In genomic region chr7:106083717-106084116, GRCh38 we compare ENCODE assay signal across 1 cellular context.
TF ChIP-seq lines count a peak whose summit lies in the region.

No MANE protein-coding gene starts in this region.

TF ChIP-seq in WTC11, 78 proteins besides CTCF, POLR2A, EP300 and RAD21 (continued from another document):
- TF ChIP-seq, protein P1, sequence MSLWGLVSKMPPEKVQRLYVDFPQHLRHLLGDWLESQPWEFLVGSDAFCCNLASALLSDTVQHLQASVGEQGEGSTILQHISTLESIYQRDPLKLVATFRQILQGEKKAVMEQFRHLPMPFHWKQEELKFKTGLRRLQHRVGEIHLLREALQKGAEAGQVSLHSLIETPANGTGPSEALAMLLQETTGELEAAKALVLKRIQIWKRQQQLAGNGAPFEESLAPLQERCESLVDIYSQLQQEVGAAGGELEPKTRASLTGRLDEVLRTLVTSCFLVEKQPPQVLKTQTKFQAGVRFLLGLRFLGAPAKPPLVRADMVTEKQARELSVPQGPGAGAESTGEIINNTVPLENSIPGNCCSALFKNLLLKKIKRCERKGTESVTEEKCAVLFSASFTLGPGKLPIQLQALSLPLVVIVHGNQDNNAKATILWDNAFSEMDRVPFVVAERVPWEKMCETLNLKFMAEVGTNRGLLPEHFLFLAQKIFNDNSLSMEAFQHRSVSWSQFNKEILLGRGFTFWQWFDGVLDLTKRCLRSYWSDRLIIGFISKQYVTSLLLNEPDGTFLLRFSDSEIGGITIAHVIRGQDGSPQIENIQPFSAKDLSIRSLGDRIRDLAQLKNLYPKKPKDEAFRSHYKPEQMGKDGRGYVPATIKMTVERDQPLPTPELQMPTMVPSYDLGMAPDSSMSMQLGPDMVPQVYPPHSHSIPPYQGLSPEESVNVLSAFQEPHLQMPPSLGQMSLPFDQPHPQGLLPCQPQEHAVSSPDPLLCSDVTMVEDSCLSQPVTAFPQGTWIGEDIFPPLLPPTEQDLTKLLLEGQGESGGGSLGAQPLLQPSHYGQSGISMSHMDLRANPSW (CRISPR knock-in tag; conservative IDR thresholded peaks at IDR 0.05; ENCODE audit: low read depth), result no peak
- no peak for TF ChIP-seq AFF4 (CRISPR knock-in tag; IDR thresholded peaks at IDR 0.05; ENCODE audit: borderline replicate concordance)
- TF ChIP-seq RORB (CRISPR knock-in tag; IDR thresholded peaks at IDR 0.05), result no peak
- no peak for TF ChIP-seq TP53 (CRISPR knock-in tag; IDR thresholded peaks at IDR 0.05)
- TF ChIP-seq FOXP4 (CRISPR knock-in tag; IDR thresholded peaks at IDR 0.05), result no peak
- TF ChIP-seq E2F4 (CRISPR knock-in tag; IDR thresholded peaks at IDR 0.05; ENCODE audit: borderline replicate concordance, low read depth), result no peak
- TF ChIP-seq FOXP1 (CRISPR knock-in tag; IDR thresholded peaks at IDR 0.05; ENCODE audit: borderline replicate concordance), result no peak
- TF ChIP-seq AR (CRISPR knock-in tag; IDR thresholded peaks at IDR 0.05), result no peak
- TF ChIP-seq ESRRA (CRISPR knock-in tag; IDR thresholded peaks at IDR 0.05; ENCODE audit: borderline replicate concordance), result no peak
- TF ChIP-seq JAZF1 (CRISPR knock-in tag; IDR thresholded peaks at IDR 0.05), result no peak
- TF ChIP-seq RELA (CRISPR knock-in tag; IDR thresholded peaks at IDR 0.05; ENCODE audit: borderline replicate concordance), result no peak
- TF ChIP-seq, protein P2, sequence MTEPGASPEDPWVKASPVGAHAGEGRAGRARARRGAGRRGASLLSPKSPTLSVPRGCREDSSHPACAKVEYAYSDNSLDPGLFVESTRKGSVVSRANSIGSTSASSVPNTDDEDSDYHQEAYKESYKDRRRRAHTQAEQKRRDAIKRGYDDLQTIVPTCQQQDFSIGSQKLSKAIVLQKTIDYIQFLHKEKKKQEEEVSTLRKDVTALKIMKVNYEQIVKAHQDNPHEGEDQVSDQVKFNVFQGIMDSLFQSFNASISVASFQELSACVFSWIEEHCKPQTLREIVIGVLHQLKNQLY (CRISPR knock-in tag; IDR thresholded peaks at IDR 0.05), result no peak
- TF ChIP-seq OVOL2 (CRISPR knock-in tag; IDR thresholded peaks at IDR 0.05; ENCODE audit: borderline replicate concordance), result no peak
